Comparison of ENCODE assay signal across 16 cellular contexts in the genomic region with DNA sequence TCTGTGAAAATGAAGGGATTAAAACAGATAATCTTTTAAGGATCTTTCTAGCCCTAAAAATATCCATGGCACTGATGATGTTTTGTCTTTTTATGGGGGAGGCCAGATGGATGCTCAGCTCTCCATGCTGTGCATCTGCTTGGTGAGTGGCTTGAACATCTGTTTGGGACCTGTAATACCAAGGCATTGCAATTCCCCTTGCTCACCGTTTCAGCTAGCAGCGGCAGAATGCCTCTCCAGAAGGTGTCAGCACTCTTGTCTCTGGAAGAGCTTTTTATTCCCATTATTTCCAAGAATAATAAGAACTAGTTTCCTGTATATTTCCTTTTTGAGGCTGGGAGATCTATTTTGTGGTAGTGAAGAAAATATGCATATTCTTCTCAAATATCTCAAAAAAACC.
DNase-seq lines count a peak whose midpoint lies in the region; ATAC-seq and TF ChIP-seq lines count a peak whose summit lies in the region.
"Had no signal": no experiment of that assay in that cellular context is flagged by ENCODE, and none has a peak within 500 bp of the region (broad histone marks: within the 10 kb centered on the region; RNA-seq: fewer than 3 reads in every experiment).

No MANE protein-coding gene starts in this region.

- no peaks in the 10 kb centered on the region for H3K36me3 ChIP-seq in HAP-1 (replicated peaks)
- H3K36me3 ChIP-seq: brain microvascular endothelial cell had no signal

- peak; percentile 27 for TF ChIP-seq CTCF in epithelial cell of esophagus (IDR thresholded peaks at IDR 0.05; ENCODE audit: insufficient read depth, low read depth, low read length, missing control alignments)

- ATAC-seq in sciatic nerve (peak; percentile 45), GM18861 (IDR thresholded peaks at IDR 0.05; ENCODE audit: unreplicated experiment) (no peak)
- ATAC-seq: stimulated activated memory B cell treated with anti-CD40 and anti-IgM and Interleukin-4, amounts not matched to agents 10 μg/mL and 1 μg/mL and 100 μg/mL, for 72 hours had no signal

- in situ Hi-C loops in HAP-1 (cut with MboI; ENCODE audit: low sequenced_read_pairs): no loop called here

- DNase-seq in HAP-1 (ENCODE audit: low spot score in 2 of 2) (peak; percentile 34 to 55), NCI-H82 treated with DMSO at 0.1 percent for 48 hours (lab: John Stamatoyannopoulos, UW; ENCODE audit: unreplicated experiment) (peak; percentile 88), epithelial cell of esophagus (ENCODE audit: low read depth) (no peak), sciatic nerve (ENCODE audit: low spot score) (no peak), NOMO-1 (lab: John Stamatoyannopoulos, UW; ENCODE audit: unreplicated experiment in 2 of 2) (no peak), NCI-H1436 treated with DMSO at 0.1 percent for 48 hours (lab: John Stamatoyannopoulos, UW) (no peak), HK-2 (ENCODE audit: unreplicated experiment) (no peak)
- DNase-seq: activated CD4-positive, alpha-beta T cell treated with anti-CD3 and anti-CD28 coated beads for 1 hour; activated CD8-positive, alpha-beta memory T cell treated with anti-CD3 and anti-CD28 coated beads, Interleukin-2, amount 50 U/mL, for 48 hours; activated naive CD4-positive, alpha-beta T cell treated with anti-CD3 and anti-CD28 coated beads for 36 hours; brain microvascular endothelial cell; DND-41; NCI-H187; NCI-H774 had no signal

- intact Hi-C loops in sciatic nerve (cut with DNase I): no loop called here

- H3K4me3 ChIP-seq in HAP-1: no peak overlapping the region
- no peak overlapping the region for H3K4me3 ChIP-seq in epithelial cell of esophagus (ENCODE audit: low read length)

- no peaks in the 10 kb centered on the region for H3K9me3 ChIP-seq in HAP-1

- peaks cover 37% of the 10 kb centered on the region for H3K4me1 ChIP-seq in HAP-1

- no peaks in the 10 kb centered on the region for H3K27me3 ChIP-seq in HAP-1 (ENCODE audit: low read depth)
- H3K27me3 ChIP-seq: brain microvascular endothelial cell had no signal

Comparison
In these comparisons a context has a peak if more than half of its experiments do, and no peak if none do; other contexts are left out.
1. DNase-seq: peak in HAP-1 (2 of 2) and NCI-H82 treated with DMSO at 0.1 percent for 48 hours (single experiment); none in epithelial cell of esophagus (single experiment), sciatic nerve (single experiment), NOMO-1 (0 of 2), NCI-H1436 treated with DMSO at 0.1 percent for 48 hours (single experiment) and HK-2 (single experiment).